In genomic region chr6:14210077-14210476, GRCh38 we compare ENCODE assay signal across 9 cellular contexts.
DNase-seq lines count a peak whose midpoint lies in the region; ATAC-seq and TF ChIP-seq lines count a peak whose summit lies in the region.
"Had no signal": no experiment of that assay in that cellular context is flagged by ENCODE, and none has a peak within 500 bp of the region (broad histone marks: within the 10 kb centered on the region; RNA-seq: fewer than 3 reads in every experiment).

No MANE protein-coding gene starts in this region.

- no peak for ATAC-seq in body of pancreas

- no peak for TF ChIP-seq CTCF in GM12875 (IDR thresholded peaks at IDR 0.05; ENCODE audit: borderline replicate concordance, insufficient read depth, low read depth, low read length)
- no peak for TF ChIP-seq CTCF in body of pancreas (IDR thresholded peaks at IDR 0.05)

- intact Hi-C loops in body of pancreas (cut with DNase I), result loop anchor here (10.0 kb wide), 1 partner anchor 1285 kb away; no protein-coding TSS in a partner anchor

- H3K4me3 ChIP-seq in GM12875 (ENCODE audit: low read depth, low read length) (peak overlapping the region; percentile 73), duodenal mucosa (ENCODE audit: low read depth in 1 of 2, low read length in 2 of 2) (peak overlapping the region; percentile 73 to 81), body of pancreas (no peak overlapping the region)

- POLR2A ChIA-PET in HEK293T (lab: Yijun Ruan, JAX), result interaction anchor here (1.3 kb wide), 1 partner anchor 14 kb away, joined by 4 read pairs; no protein-coding TSS in a partner anchor

- H3K36me3 ChIP-seq in duodenal mucosa (ENCODE audit: control insufficient read depth in 1 of 2, insufficient read depth in 2 of 2, low read length in 2 of 2), result no peaks in the 10 kb centered on the region
- H3K36me3 ChIP-seq in body of pancreas (replicated peaks in 1 of 2; ENCODE audit: insufficient read depth in 1 of 2, low read depth in 2 of 2), result no peaks in the 10 kb centered on the region

- CTCF ChIA-PET in HEK293T (lab: Yijun Ruan, JAX), result interaction anchor here (0.7 to 1.0 kb wide), 4 partner anchors 15 to 571 kb away, joined by 3 read pairs; no protein-coding TSS in a partner anchor

- H3K27me3 ChIP-seq in duodenal mucosa (ENCODE audit: control insufficient read depth in 1 of 2, insufficient read depth in 2 of 2, low read length in 2 of 2) (no peaks in the 10 kb centered on the region), body of pancreas (no peaks in the 10 kb centered on the region)

- TF ChIP-seq POLR2A in body of pancreas (IDR thresholded peaks at IDR 0.05), result no peak

- WGBS in body of pancreas, 2 donors, result 83 to 85% methylated on average over 10 of the region's 10 CpGs

- peak overlapping the region in 1 of 2 donors; percentile 79 for H3K9ac ChIP-seq in duodenal mucosa (ENCODE audit: low read depth in 1 of 2, low read length in 2 of 2)

- H3K9me3 ChIP-seq in duodenal mucosa (ENCODE audit: control insufficient read depth in 1 of 2, low read length in 2 of 2) (no peaks in the 10 kb centered on the region), body of pancreas (no peaks in the 10 kb centered on the region)

- H3K4me1 ChIP-seq in duodenal mucosa (ENCODE audit: control insufficient read depth in 1 of 2, insufficient read depth in 2 of 2, low read length in 2 of 2), result peaks cover 19 to 30% of the 10 kb centered on the region in 2 donors
- H3K4me1 ChIP-seq in body of pancreas, result peaks cover 28% of the 10 kb centered on the region

- no peak overlapping the region for H3K27ac ChIP-seq in duodenal mucosa (ENCODE audit: low read depth, low read length)
- H3K27ac ChIP-seq in body of pancreas, result no peak overlapping the region

- DNase-seq in NCI-H2171 treated with DMSO at 0.1 percent for 48 hours (lab: John Stamatoyannopoulos, UW) (peak; percentile 70), pons (ENCODE audit: low spot score) (peak; percentile 7), NCI-H748 (lab: John Stamatoyannopoulos, UW; ENCODE audit: unreplicated experiment) (no peak), AG08396 (ENCODE audit: low spot score) (no peak), body of pancreas (no peak), HEK293T (ENCODE audit: extremely low spot score) (no peak)
- DNase-seq: stimulated activated CD4-positive, alpha-beta T cell treated with anti-CD3 and anti-CD28 coated beads, Interleukin-2, amount 100 ng/mL, for 48 hours had no signal

TF ChIP-seq in HEK293T, 16 proteins besides CTCF, POLR2A, EP300 and RAD21:
- TF ChIP-seq ZNF384 (IDR thresholded peaks at IDR 0.05) (no peak), TARDBP (IDR thresholded peaks at IDR 0.05) (no peak), ARNT (IDR thresholded peaks at IDR 0.05) (no peak), NFRKB (IDR thresholded peaks at IDR 0.05) (no peak), FOXK2 (IDR thresholded peaks at IDR 0.05) (no peak), LEF1 (IDR thresholded peaks at IDR 0.05; ENCODE audit: borderline replicate concordance) (no peak), SUZ12 (IDR thresholded peaks at IDR 0.05) (no peak), ELF4 (IDR thresholded peaks at IDR 0.05) (no peak), L3MBTL2 (conservative IDR thresholded peaks at IDR 0.05) (no peak), CTBP1 (IDR thresholded peaks at IDR 0.05; ENCODE audit: borderline replicate concordance) (no peak), FOXM1 (IDR thresholded peaks at IDR 0.05; ENCODE audit: borderline replicate concordance) (no peak), HDGF (IDR thresholded peaks at IDR 0.05; ENCODE audit: borderline replicate concordance) (no peak), SP1 (IDR thresholded peaks at IDR 0.05) (no peak)
- TF ChIP-seq, protein P1, sequence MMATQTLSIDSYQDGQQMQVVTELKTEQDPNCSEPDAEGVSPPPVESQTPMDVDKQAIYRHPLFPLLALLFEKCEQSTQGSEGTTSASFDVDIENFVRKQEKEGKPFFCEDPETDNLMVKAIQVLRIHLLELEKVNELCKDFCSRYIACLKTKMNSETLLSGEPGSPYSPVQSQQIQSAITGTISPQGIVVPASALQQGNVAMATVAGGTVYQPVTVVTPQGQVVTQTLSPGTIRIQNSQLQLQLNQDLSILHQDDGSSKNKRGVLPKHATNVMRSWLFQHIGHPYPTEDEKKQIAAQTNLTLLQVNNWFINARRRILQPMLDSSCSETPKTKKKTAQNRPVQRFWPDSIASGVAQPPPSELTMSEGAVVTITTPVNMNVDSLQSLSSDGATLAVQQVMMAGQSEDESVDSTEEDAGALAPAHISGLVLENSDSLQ (IDR thresholded peaks at IDR 0.05), result no peak

Comparison
In these comparisons a context has a peak if more than half of its experiments do, and no peak if none do; other contexts are left out.
1. H3K4me3 ChIP-seq: peak in GM12875 (single experiment) and duodenal mucosa (2 of 2); none in body of pancreas (0 of 2).
2. DNase-seq: peak in NCI-H2171 treated with DMSO at 0.1 percent for 48 hours (single experiment) and pons (single experiment); none in NCI-H748 (single experiment), AG08396 (single experiment), body of pancreas (0 of 4) and HEK293T (single experiment).